Comparison of ENCODE assay signal across 8 cellular contexts in genomic region chr4:704971-705277, GRCh38. TPM values are rescaled to one million over a fixed set of nuclear protein-coding genes. Genes with fewer than 3 reads are reported as not detected.
A peak's percentile ranks its signal among the peaks of the same experiment; 100 is the strongest.
DNase-seq lines count a peak whose midpoint lies in the region; ATAC-seq, FAIRE-seq and TF ChIP-seq lines count a peak whose summit lies in the region.

No MANE protein-coding gene starts in this region.

- H3K18ac ChIP-seq in mesendoderm (ENCODE audit: low read length), result no peak overlapping the region

- H3K27me3 Mint-ChIP-seq in brain, result peaks cover 3% of the 10 kb centered on the region

- no peak overlapping the region for H3K23ac ChIP-seq in mesendoderm (ENCODE audit: low read length)

- H2BK120ac ChIP-seq in mesendoderm (ENCODE audit: low read depth, low read length), result no peak overlapping the region

- FAIRE-seq in H54 (lab: Jason Lieb, UNC), result no peak

- no peak for ATAC-seq in heart left ventricle
- no peak for ATAC-seq in left cardiac atrium

- H3K36me3 ChIP-seq in heart left ventricle, result no peaks in the 10 kb centered on the region
- no peaks in the 10 kb centered on the region for H3K36me3 ChIP-seq in mesendoderm (ENCODE audit: control insufficient read depth, insufficient read depth, low read length)
- peaks cover 0 to 5% (median 0%) of the 10 kb centered on the region in 3 donors for H3K36me3 ChIP-seq in tibial nerve

- H3K9ac ChIP-seq in mesendoderm (ENCODE audit: low read length), result no peak overlapping the region

- H3K4me3 ChIP-seq in heart left ventricle (peak overlapping the region in 11 of 12 donors; percentile 66 to 99 (median 86)), mesendoderm (ENCODE audit: low read length) (no peak overlapping the region), tibial nerve (peak overlapping the region; percentile 38 to 96 (median 90))

- H3K9me3 ChIP-seq in heart left ventricle (no peaks in the 10 kb centered on the region), tibial nerve (no peaks in the 10 kb centered on the region)

- H3K79me2 ChIP-seq in mesendoderm (ENCODE audit: control insufficient read depth, insufficient read depth, low read length), result peaks cover 30% of the 10 kb centered on the region

- no peak overlapping the region for H4K5ac ChIP-seq in mesendoderm (ENCODE audit: low read length)

- intact Hi-C loops in heart left ventricle (cut with DNase I) (loop anchor here in 1 of 10 donors (1.0 kb wide), 1 partner anchor 31 kb away; the partner anchor contains the start of genes ATP5ME and MYL5), left cardiac atrium (cut with DNase I) (no loop called here)

- no peak overlapping the region for H3K4ac ChIP-seq in mesendoderm (ENCODE audit: low read depth, low read length)

- peak overlapping the region in 1 of 12 donors; percentile 87 for H3K27ac ChIP-seq in heart left ventricle
- no peak overlapping the region for H3K27ac ChIP-seq in mesendoderm (ENCODE audit: low read depth, low read length)
- H3K27ac ChIP-seq in tibial nerve, result peak overlapping the region; percentile 55 to 97 (median 79)

- DNase-seq in heart left ventricle, result no peak
- no peak for DNase-seq in left cardiac atrium
- DNase-seq in mesendoderm, result no peak
- no peak for DNase-seq in tibial nerve (ENCODE audit: low spot score in 2 of 2)
- no peak for DNase-seq in H54 (ENCODE audit: insufficient read length, low spot score)
- DNase-seq in kidney glomerular epithelial cell (lab: John Stamatoyannopoulos, UW), result no peak
- no peak for DNase-seq in activated CD4-positive, alpha-beta T cell treated with anti-CD3 and anti-CD28 coated beads for 4 hours

- H4K8ac ChIP-seq in mesendoderm (ENCODE audit: low read depth, low read length), result no peak overlapping the region

- peaks cover 16% of the 10 kb centered on the region for H3K36me3 Mint-ChIP-seq in brain

- no peak overlapping the region for H3K27ac Mint-ChIP-seq in brain

- 89 to 100% (median 95%) methylated on average over 1 of the region's 1 CpG for WGBS in heart left ventricle, 4 donors
- WGBS in mesendoderm (ENCODE audit: extremely low coverage, insufficient coverage, low lambda C conversion rate), result 100% methylated on average over 1 of the region's 1 CpG
- 84 to 86% methylated on average over 1 of the region's 1 CpG for WGBS in tibial nerve, 2 donors

- no peak overlapping the region for H3K56ac ChIP-seq in mesendoderm (ENCODE audit: low read length)

- peaks cover 5 to 36% (median 19%) of the 10 kb centered on the region in 12 donors for H3K4me1 ChIP-seq in heart left ventricle
- no peaks in the 10 kb centered on the region for H3K4me1 ChIP-seq in mesendoderm (ENCODE audit: control insufficient read depth, low read depth, low read length)
- peaks cover 0 to 42% (median 16%) of the 10 kb centered on the region in 4 donors for H3K4me1 ChIP-seq in tibial nerve

- no peak overlapping the region for H3K4me2 ChIP-seq in mesendoderm (ENCODE audit: low read length)

- no peak for TF ChIP-seq EP300 in tibial nerve (IDR thresholded peaks at IDR 0.05)

- peaks cover 19% of the 10 kb centered on the region for H3K79me1 ChIP-seq in mesendoderm (ENCODE audit: low read length)

- H2BK15ac ChIP-seq in mesendoderm (replicated peaks; ENCODE audit: low read depth), result no peak overlapping the region

- TF ChIP-seq CTCF in heart left ventricle (IDR thresholded peaks at IDR 0.05), result no peak
- TF ChIP-seq CTCF in brain (conservative IDR thresholded peaks at IDR 0.05), result no peak
- no peak for TF ChIP-seq CTCF in tibial nerve (IDR thresholded peaks at IDR 0.05)

- H3K27me3 ChIP-seq in heart left ventricle (no peaks in the 10 kb centered on the region), mesendoderm (ENCODE audit: insufficient read depth, low read length, poor library complexity) (no peaks in the 10 kb centered on the region), tibial nerve (no peaks in the 10 kb centered on the region)

- TF ChIP-seq POLR2A in heart left ventricle (IDR thresholded peaks at IDR 0.05) (no peak), tibial nerve (IDR thresholded peaks at IDR 0.05) (no peak), H54 (IDR thresholded peaks at IDR 0.05; ENCODE audit: low read depth, low read length) (no peak)

- H2AK5ac ChIP-seq in mesendoderm (ENCODE audit: low read length), result peak overlapping the region; percentile 22

- H2BK5ac ChIP-seq in mesendoderm (ENCODE audit: low read length), result no peak overlapping the region

- peaks cover 16% of the 10 kb centered on the region for H3K4me1 Mint-ChIP-seq in brain

- peaks cover 0 to 12% (median 1%) of the 10 kb centered on the region in 5 experiments for H3K9me3 Mint-ChIP-seq in brain

- peak overlapping the region; percentile 51 to 81 (median 77) for H3K4me3 Mint-ChIP-seq in brain

RNA-seq across cellular contexts. Expression of gene PCGF3, which starts 0.7 kb away (rescaled TPM):
- total RNA-seq in heart left ventricle, result 10 to 100 TPM; 16.2 to 45.7 (median 21.8) TPM
- polyA plus RNA-seq in heart left ventricle, result 10 to 100 TPM; 24.7 to 26.6 TPM
- total RNA-seq in left cardiac atrium, result 10 to 100 TPM; 21.4 to 26.6 TPM
- polyA plus RNA-seq in brain (ENCODE audit: insufficient read depth, low read depth, low replicate concordance), result 27.6 TPM
- polyA plus RNA-seq in mesendoderm (2013, experiment 1 of 2), result 30.3 TPM
- 31.4 TPM for polyA plus RNA-seq in mesendoderm (2013, experiment 2 of 2)
- total RNA-seq in tibial nerve, result 100 to 1,000 TPM in 2 of 4 donors, 10 to 100 TPM in 2; 54.8 to 123 (median 90.5) TPM

RNA-seq across cellular contexts. Expression of gene SLC49A3, which starts 16.0 kb away (rescaled TPM):
- total RNA-seq in heart left ventricle (10 to 100 TPM in 3 of 9 donors, 1 to 10 TPM in 6; 5.6 to 20.5 (median 8.9) TPM), left cardiac atrium (10 to 100 TPM; 14.0 to 17.2 TPM), tibial nerve (10 to 100 TPM in 3 of 4 donors, 1 to 10 TPM in 1; 5.9 to 18.0 (median 14.3) TPM)
- polyA plus RNA-seq in heart left ventricle (1 to 10 TPM; 5.2 to 9.8 TPM), brain (ENCODE audit: insufficient read depth, low read depth, low replicate concordance) (1.0 TPM)
- 0.91 TPM for polyA plus RNA-seq in mesendoderm (2013, experiment 1 of 2)
- polyA plus RNA-seq in mesendoderm (2013, experiment 2 of 2), result 0.84 TPM

RNA-seq across cellular contexts. Expression of gene MYL5, which starts 30.6 kb away (rescaled TPM):
- total RNA-seq in heart left ventricle, result 10 to 100 TPM in 2 of 9 donors, 1 to 10 TPM in 7; 1.4 to 12.9 (median 5.6) TPM
- 1 to 10 TPM; 2.0 to 4.4 TPM for polyA plus RNA-seq in heart left ventricle
- 1 to 10 TPM; 5.4 to 5.9 TPM for total RNA-seq in left cardiac atrium
- polyA plus RNA-seq in brain (ENCODE audit: insufficient read depth, low read depth, low replicate concordance), result 11.6 TPM
- 4.5 TPM for polyA plus RNA-seq in mesendoderm (2013, experiment 1 of 2)
- polyA plus RNA-seq in mesendoderm (2013, experiment 2 of 2), result 4.6 TPM
- 10 to 100 TPM in 3 of 4 donors, 1 to 10 TPM in 1; 5.2 to 32.8 (median 12.9) TPM for total RNA-seq in tibial nerve

RNA-seq across cellular contexts. Expression of gene ATP5ME, which starts 30.8 kb away (rescaled TPM):
- 100 to 1,000 TPM; 210 to 906 (median 800) TPM for total RNA-seq in heart left ventricle
- polyA plus RNA-seq in heart left ventricle, result 1,000 to 10,000 TPM in 1 of 2 donors, 100 to 1,000 TPM in 1; 552 to 2,413 TPM
- 100 to 1,000 TPM; 770 to 781 TPM for total RNA-seq in left cardiac atrium
- polyA plus RNA-seq in brain (ENCODE audit: insufficient read depth, low read depth, low replicate concordance), result 717 TPM
- polyA plus RNA-seq in mesendoderm (2013, experiment 1 of 2), result 1,265 TPM
- 1,279 TPM for polyA plus RNA-seq in mesendoderm (2013, experiment 2 of 2)
- 100 to 1,000 TPM in 3 of 4 donors, 10 to 100 TPM in 1; 50.0 to 219 (median 139) TPM for total RNA-seq in tibial nerve
